In the genomic region with DNA sequence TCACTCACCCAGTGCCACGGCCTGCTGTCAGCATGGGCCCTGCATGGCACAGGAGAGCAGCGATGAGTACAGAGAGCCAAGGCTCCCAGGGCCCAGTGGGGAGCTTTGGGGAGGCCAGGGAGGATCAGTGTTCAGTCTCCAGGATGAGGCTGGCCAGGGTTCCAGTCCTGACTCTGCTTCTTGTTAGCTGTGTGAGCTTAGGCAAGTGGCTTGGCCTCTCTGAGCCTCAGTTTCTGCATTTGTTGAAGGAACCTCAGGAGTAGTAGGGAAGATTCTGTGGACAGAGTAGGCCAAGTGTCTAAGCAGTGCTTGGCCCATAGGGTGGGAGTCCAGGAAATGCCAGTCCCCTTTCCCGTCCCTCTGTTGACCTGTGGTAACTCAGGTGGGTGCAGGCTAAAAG, we compare ENCODE assay signal across 10 cellular contexts. TPM values are rescaled to one million over a fixed set of nuclear protein-coding genes. Genes with fewer than 3 reads are reported as not detected.
DNase-seq lines count a peak whose midpoint lies in the region; ATAC-seq and TF ChIP-seq lines count a peak whose summit lies in the region.
"Had no signal": no experiment of that assay in that cellular context is flagged by ENCODE, and none has a peak within 500 bp of the region (broad histone marks: within the 10 kb centered on the region; RNA-seq: fewer than 3 reads in every experiment).

No MANE protein-coding gene starts in this region.

- no peak overlapping the region for H3K14ac ChIP-seq in trophoblast cell (ENCODE audit: low read length)

- H2AK5ac ChIP-seq in trophoblast cell (ENCODE audit: low read length) = no peak overlapping the region

- H4K8ac ChIP-seq in trophoblast cell (ENCODE audit: low read depth, low read length) = no peak overlapping the region

- no peaks in the 10 kb centered on the region for H3K9me3 ChIP-seq in breast epithelium
- H3K9me3 ChIP-seq in fibroblast of lung (ENCODE audit: control insufficient read depth, insufficient read depth, low read depth, low read length) = no peaks in the 10 kb centered on the region
- H3K9me3 ChIP-seq in trophoblast cell (ENCODE audit: insufficient read depth, low read depth, low read length) = no peaks in the 10 kb centered on the region

- no peaks in the 10 kb centered on the region for H3K9me3 Mint-ChIP-seq in MCF 10A (ENCODE audit: unreplicated experiment)

- DNase-seq in breast epithelium (ENCODE audit: low spot score in 2 of 2) (no peak), MCF 10A (ENCODE audit: unreplicated experiment) (no peak), fibroblast of lung (ENCODE audit: low read depth in 2 of 2) (no peak), trophoblast cell (no peak), NCI-H1092 treated with DMSO at 0.1 percent for 48 hours (lab: John Stamatoyannopoulos, UW) (no peak), NCI-H187 (lab: John Stamatoyannopoulos, UW) (no peak)
- DNase-seq: activated naive CD4-positive, alpha-beta T cell treated with Interleukin-2 at 50 U/mL for 16 hours; stimulated activated naive CD4-positive, alpha-beta T cell treated with Interleukin-2 at 50 U/mL for 16 hours had no signal

- H3K27ac ChIP-seq in breast epithelium = peak overlapping the region; percentile 88 to 93
- peak overlapping the region; percentile 94 for H3K27ac ChIP-seq in fibroblast of lung (ENCODE audit: insufficient read depth, low read length)
- no peak overlapping the region for H3K27ac ChIP-seq in trophoblast cell (ENCODE audit: low read depth, low read length)
- peak overlapping the region; percentile 72 for H3K27ac ChIP-seq in urinary bladder (ENCODE audit: low read depth)

- no TSS peak for BruUV-seq in MCF 10A (replicated peaks; lab: Mats Ljungman, UMichigan)

- H3K36me3 ChIP-seq in breast epithelium (no peaks in the 10 kb centered on the region), fibroblast of lung (ENCODE audit: control insufficient read depth, insufficient read depth, low read length) (no peaks in the 10 kb centered on the region), trophoblast cell (ENCODE audit: control insufficient read depth in 1 of 2, insufficient read depth in 2 of 2, low read length in 2 of 2) (peaks cover 0 to 2% of the 10 kb centered on the region in 2 experiments), urinary bladder (ENCODE audit: insufficient read depth) (no peaks in the 10 kb centered on the region)

- H4K91ac ChIP-seq in trophoblast cell (ENCODE audit: low read depth, low read length) = no peak overlapping the region

- TF ChIP-seq POLR2A in breast epithelium (IDR thresholded peaks at IDR 0.05) = no peak

- H3K23ac ChIP-seq in trophoblast cell (ENCODE audit: low read length) = no peak overlapping the region

- POLR2A ChIA-PET in MCF 10A (lab: Yijun Ruan, JAX) = interaction anchor here (1.1 to 11.0 kb wide), 4 partner anchors 14 to 102 kb away, joined by 3 to 520 read pairs (median 180); partner anchors contain the start of gene DUSP1

- H3K4me1 Mint-ChIP-seq in MCF 10A (ENCODE audit: insufficient read depth, unreplicated experiment) = peaks cover 18% of the 10 kb centered on the region

- H3K27me3 ChIP-seq in breast epithelium = no peaks in the 10 kb centered on the region
- no peaks in the 10 kb centered on the region for H3K27me3 ChIP-seq in fibroblast of lung (ENCODE audit: control insufficient read depth, insufficient read depth, low read length)
- no peaks in the 10 kb centered on the region for H3K27me3 ChIP-seq in trophoblast cell (ENCODE audit: insufficient read depth, low read length)

- H3K9ac ChIP-seq in fibroblast of lung (ENCODE audit: insufficient read depth, low read length) (peak overlapping the region; percentile 60), trophoblast cell (ENCODE audit: low read length) (no peak overlapping the region)

- H3K18ac ChIP-seq in trophoblast cell (ENCODE audit: low read length) = no peak overlapping the region

- H4K12ac ChIP-seq in trophoblast cell (ENCODE audit: low read depth, low read length) = no peak overlapping the region

- TF ChIP-seq CTCF in breast epithelium (IDR thresholded peaks at IDR 0.05) (no peak), MCF 10A (IDR thresholded peaks at IDR 0.05; ENCODE audit: unreplicated experiment) (no peak), fibroblast of lung (conservative IDR thresholded peaks at IDR 0.05 in 1 of 2, IDR thresholded peaks at IDR 0.05 in 1 of 2; ENCODE audit: low read depth in 1 of 2, low read length in 2 of 2) (no peak)

- H2AFZ ChIP-seq in fibroblast of lung (ENCODE audit: low read length) (no peak overlapping the region), trophoblast cell (ENCODE audit: insufficient read depth, low read length, poor library complexity) (peak overlapping the region; percentile 13)

- H3K4me1 ChIP-seq in breast epithelium = peaks cover 3 to 41% of the 10 kb centered on the region in 2 donors
- H3K4me1 ChIP-seq in fibroblast of lung (ENCODE audit: control insufficient read depth, extremely low read depth, insufficient read depth, low read length) = peaks cover 55% of the 10 kb centered on the region
- H3K4me1 ChIP-seq in trophoblast cell (ENCODE audit: control insufficient read depth in 1 of 2, insufficient read depth in 2 of 2, low read length in 2 of 2) = peaks cover 10 to 13% of the 10 kb centered on the region in 2 experiments
- H3K4me1 ChIP-seq in urinary bladder (ENCODE audit: insufficient read depth) = no peaks in the 10 kb centered on the region

- H3K4me2 ChIP-seq in fibroblast of lung (ENCODE audit: extremely low read depth, insufficient read depth, low read length) (peak overlapping the region; percentile 51), trophoblast cell (ENCODE audit: low read length) (no peak overlapping the region)

- peaks cover 7% of the 10 kb centered on the region for H3K36me3 Mint-ChIP-seq in MCF 10A (ENCODE audit: insufficient read depth, unreplicated experiment)

- H4K20me1 ChIP-seq in fibroblast of lung (ENCODE audit: control insufficient read depth, extremely low read depth, insufficient read depth, low read length) = no peaks in the 10 kb centered on the region

- H3K4me3 ChIP-seq in breast epithelium (no peak overlapping the region), fibroblast of lung (replicated peaks in 1 of 4; ENCODE audit: control extremely low read depth in 1 of 4, insufficient read depth in 1 of 4, low read depth in 3 of 4, low read length in 4 of 4) (no peak overlapping the region), trophoblast cell (ENCODE audit: low read depth, low read length) (no peak overlapping the region), urinary bladder (ENCODE audit: low read depth, low read length) (no peak overlapping the region)

- no peak overlapping the region for H2BK5ac ChIP-seq in trophoblast cell (ENCODE audit: low read depth, low read length, poor library complexity)

- no CpG with 5 or more reads among the region's 3 CpGs for WGBS in trophoblast cell (ENCODE audit: extremely low coverage, insufficient coverage, insufficient read length)
- 74% methylated on average over 3 of the region's 3 CpGs for WGBS in urinary bladder

- H3K27ac Mint-ChIP-seq in MCF 10A (ENCODE audit: low read depth, unreplicated experiment) = no peak overlapping the region

- no peak overlapping the region for H3K4ac ChIP-seq in trophoblast cell (ENCODE audit: low read depth, low read length)

- no peak overlapping the region for H3K4me3 Mint-ChIP-seq in MCF 10A (ENCODE audit: unreplicated experiment)

- H3K79me2 ChIP-seq in fibroblast of lung (ENCODE audit: control insufficient read depth, insufficient read depth, low read length) (peaks cover 52% of the 10 kb centered on the region), trophoblast cell (ENCODE audit: control insufficient read depth, insufficient read depth, low read length, poor library complexity) (no peaks in the 10 kb centered on the region)

- H2BK12ac ChIP-seq in trophoblast cell (ENCODE audit: low read length) = no peak overlapping the region

- no peak overlapping the region for H2BK120ac ChIP-seq in trophoblast cell (ENCODE audit: insufficient read depth, low read length, poor library complexity)

- intact Hi-C loops in breast epithelium (cut with DNase I; ENCODE audit: low total_unique reads) (no loop called here), MCF 10A (cut with micrococcal nuclease) (no loop called here)

- H3K79me1 ChIP-seq in trophoblast cell (ENCODE audit: low read length) = peaks cover 3% of the 10 kb centered on the region

- CTCF ChIA-PET in MCF 10A (lab: Yijun Ruan, JAX) = interaction anchor here (0.7 to 1.8 kb wide), 3 partner anchors 26 to 157 kb away, joined by 4 to 6 read pairs (median 5); no protein-coding TSS in a partner anchor

- no peak for ATAC-seq in HG02763 (IDR thresholded peaks at IDR 0.05; ENCODE audit: unreplicated experiment)

- no peaks in the 10 kb centered on the region for H3K27me3 Mint-ChIP-seq in MCF 10A (ENCODE audit: insufficient read depth, unreplicated experiment)

RNA-seq across cellular contexts. Expression of gene ERGIC1, which starts 39.5 kb away (rescaled TPM):
- 100 to 1,000 TPM in 1 of 3 donors, 10 to 100 TPM in 2; 86.6 to 139 (median 95.2) TPM for total RNA-seq in breast epithelium
- 257 and 292 TPM in 2 replicates for total RNA-seq in MCF 10A (2022)
- 70.9 and 113 TPM in 2 replicates for total RNA-seq in fibroblast of lung
- polyA plus RNA-seq in fibroblast of lung = 168 and 171 TPM in 2 replicates
- 173 and 195 TPM in 2 replicates for polyA plus RNA-seq in fibroblast of lung (2012)
- 269 and 362 TPM in 2 replicates for polyA minus RNA-seq in fibroblast of lung (ENCODE audit: low replicate concordance)
- 53.9 and 54.4 TPM in 2 replicates for polyA plus RNA-seq in trophoblast cell (2013)
- total RNA-seq in urinary bladder = 68.5 TPM
- 103 TPM for polyA plus RNA-seq in urinary bladder
